In genomic region chr9:117448066-117448465, GRCh38 we compare ENCODE assay signal across 15 cellular contexts. TPM values are rescaled to one million over a fixed set of nuclear protein-coding genes. Genes with fewer than 3 reads are reported as not detected.
DNase-seq lines count a peak whose midpoint lies in the region; ATAC-seq and TF ChIP-seq lines count a peak whose summit lies in the region.
"Had no signal": no experiment of that assay in that cellular context is flagged by ENCODE, and none has a peak within 500 bp of the region (broad histone marks: within the 10 kb centered on the region; RNA-seq: fewer than 3 reads in every experiment).

No MANE protein-coding gene starts in this region.

- no peaks in the 10 kb centered on the region for H3K9me3 ChIP-seq in MG63
- H3K9me3 ChIP-seq: transverse colon had no signal

- no peaks in the 10 kb centered on the region for H3K36me3 Mint-ChIP-seq in osteocyte (ENCODE audit: unreplicated experiment)
- H3K36me3 Mint-ChIP-seq in activated T-helper 2 cell treated with anti-CD3 and anti-CD28 coated beads, Interferon-gamma antibody, Interleukin-2, Interleukin-4, amounts not matched to agents 10 μg/mL and 5 μg/mL and 100 μg/mL, durations not matched to agents 14 hours and 24 hours and 36 hours (ENCODE audit: low read depth) = no peaks in the 10 kb centered on the region
- H3K36me3 Mint-ChIP-seq: immature natural killer cell had no signal

- peaks cover 8% of the 10 kb centered on the region for H3K27me3 ChIP-seq in MG63
- H3K27me3 ChIP-seq: transverse colon had no signal

- no peaks in the 10 kb centered on the region for H3K27me3 Mint-ChIP-seq in osteocyte (ENCODE audit: unreplicated experiment)
- H3K27me3 Mint-ChIP-seq in activated T-helper 2 cell treated with anti-CD3 and anti-CD28 coated beads, Interferon-gamma antibody, Interleukin-2, Interleukin-4, amounts not matched to agents 10 μg/mL and 5 μg/mL and 100 μg/mL, durations not matched to agents 14 hours and 24 hours and 36 hours (ENCODE audit: low read depth) = no peaks in the 10 kb centered on the region
- H3K27me3 Mint-ChIP-seq: T-helper 17 cell had no signal

- intact Hi-C loops in activated T-helper 2 cell treated with anti-CD3 and anti-CD28 coated beads, Interferon-gamma antibody, Interleukin-2, Interleukin-4, amounts not matched to agents 10 μg/mL and 5 μg/mL and 100 μg/mL, durations not matched to agents 14 hours and 24 hours and 36 hours (cut with micrococcal nuclease) = no loop called here

- no peaks in the 10 kb centered on the region for H3K9me3 Mint-ChIP-seq in osteocyte (ENCODE audit: unreplicated experiment)
- H3K9me3 Mint-ChIP-seq in activated T-helper 2 cell treated with anti-CD3 and anti-CD28 coated beads, Interferon-gamma antibody, Interleukin-2, Interleukin-4, amounts not matched to agents 10 μg/mL and 5 μg/mL and 100 μg/mL, durations not matched to agents 14 hours and 24 hours and 36 hours = no peaks in the 10 kb centered on the region

- TF ChIP-seq CTCF in choroid plexus epithelial cell (conservative IDR thresholded peaks at IDR 0.05; ENCODE audit: low read depth, low read length) (no peak), osteocyte (IDR thresholded peaks at IDR 0.05) (peak; percentile 12)

- no peaks in the 10 kb centered on the region for H3K36me3 ChIP-seq in MG63
- H3K36me3 ChIP-seq: transverse colon had no signal

- H3K4me3 Mint-ChIP-seq in osteocyte (ENCODE audit: unreplicated experiment) = no peak overlapping the region
- no peak overlapping the region for H3K4me3 Mint-ChIP-seq in activated T-helper 2 cell treated with anti-CD3 and anti-CD28 coated beads, Interferon-gamma antibody, Interleukin-2, Interleukin-4, amounts not matched to agents 10 μg/mL and 5 μg/mL and 100 μg/mL, durations not matched to agents 14 hours and 24 hours and 36 hours (ENCODE audit: low read depth)
- H3K4me3 Mint-ChIP-seq: immature natural killer cell, T-helper 17 cell had no signal

- no peak overlapping the region for H3K27ac Mint-ChIP-seq in osteocyte (ENCODE audit: unreplicated experiment)
- H3K27ac Mint-ChIP-seq in activated T-helper 2 cell treated with anti-CD3 and anti-CD28 coated beads, Interferon-gamma antibody, Interleukin-2, Interleukin-4, amounts not matched to agents 10 μg/mL and 5 μg/mL and 100 μg/mL, durations not matched to agents 14 hours and 24 hours and 36 hours = no peak overlapping the region
- H3K27ac Mint-ChIP-seq: immature natural killer cell, T-helper 17 cell had no signal

- no peak for ATAC-seq in HG03196 (IDR thresholded peaks at IDR 0.05; ENCODE audit: unreplicated experiment)
- ATAC-seq: K562, PC-3, T-helper 17 cell had no signal

- no peaks in the 10 kb centered on the region for H3K4me1 Mint-ChIP-seq in osteocyte (ENCODE audit: unreplicated experiment)
- H3K4me1 Mint-ChIP-seq in activated T-helper 2 cell treated with anti-CD3 and anti-CD28 coated beads, Interferon-gamma antibody, Interleukin-2, Interleukin-4, amounts not matched to agents 10 μg/mL and 5 μg/mL and 100 μg/mL, durations not matched to agents 14 hours and 24 hours and 36 hours (ENCODE audit: low read depth) = no peaks in the 10 kb centered on the region
- H3K4me1 Mint-ChIP-seq: immature natural killer cell, T-helper 17 cell had no signal

- DNase-seq in NCI-H510A treated with DMSO at 0.1 percent for 48 hours (lab: John Stamatoyannopoulos, UW) (peak; percentile 17), NCI-H510A (lab: John Stamatoyannopoulos, UW) (no peak), NCI-H1694 treated with DMSO at 0.1 percent for 48 hours (lab: John Stamatoyannopoulos, UW) (peak; percentile 37), choroid plexus epithelial cell (ENCODE audit: low read depth) (peak; percentile 8), osteocyte (ENCODE audit: extremely low spot score, unreplicated experiment) (no peak), MG63 (no peak)
- DNase-seq in activated T-helper 2 cell treated with anti-CD3 and anti-CD28 coated beads, Interferon-gamma antibody, Interleukin-2, Interleukin-4, amounts not matched to agents 10 μg/mL and 5 μg/mL and 100 μg/mL, durations not matched to agents 14 hours and 24 hours and 36 hours (ENCODE audit: low spot score) = no peak
- DNase-seq: activated CD4-positive, alpha-beta T cell treated with anti-CD3 and anti-CD28 coated beads, Interleukin-2, amount 50 U/mL, for 48 hours; effector CD4-positive, alpha-beta T cell; immature natural killer cell; PC-3; T-helper 17 cell; transverse colon had no signal

- no peak overlapping the region for H3K4me3 ChIP-seq in choroid plexus epithelial cell (ENCODE audit: low read depth, low read length)
- H3K4me3 ChIP-seq in MG63 = no peak overlapping the region
- H3K4me3 ChIP-seq: K562, transverse colon had no signal

RNA-seq across cellular contexts. Expression of gene ASTN2, which starts 33.2 kb away (rescaled TPM):
- 2.3 and 3.0 TPM in 2 replicates for total RNA-seq in osteocyte
- 2.7 and 4.0 TPM in 2 replicates for total RNA-seq in activated T-helper 2 cell treated with anti-CD3 and anti-CD28 coated beads, Interferon-gamma antibody, Interleukin-2, Interleukin-4, amounts not matched to agents 10 μg/mL and 5 μg/mL and 100 μg/mL, durations not matched to agents 14 hours and 24 hours and 36 hours
- total RNA-seq in MG63 (2014; rRNA removed; shearing (Covaris generic); ENCODE audit: low replicate concordance) = 1.1 and 8.0 TPM in 2 replicates

Comparison
In these comparisons a context has a peak if more than half of its experiments do, and no peak if none do; other contexts are left out.
1. DNase-seq: peak in NCI-H510A treated with DMSO at 0.1 percent for 48 hours (single experiment), NCI-H1694 treated with DMSO at 0.1 percent for 48 hours (single experiment) and choroid plexus epithelial cell (single experiment); none in NCI-H510A (single experiment), osteocyte (single experiment), activated T-helper 2 cell treated with anti-CD3 and anti-CD28 coated beads, Interferon-gamma antibody, Interleukin-2, Interleukin-4, amounts not matched to agents 10 μg/mL and 5 μg/mL and 100 μg/mL, durations not matched to agents 14 hours and 24 hours and 36 hours (single experiment) and MG63 (single experiment).